20 cellular contexts compared by ENCODE assay signal in the genomic region with DNA sequence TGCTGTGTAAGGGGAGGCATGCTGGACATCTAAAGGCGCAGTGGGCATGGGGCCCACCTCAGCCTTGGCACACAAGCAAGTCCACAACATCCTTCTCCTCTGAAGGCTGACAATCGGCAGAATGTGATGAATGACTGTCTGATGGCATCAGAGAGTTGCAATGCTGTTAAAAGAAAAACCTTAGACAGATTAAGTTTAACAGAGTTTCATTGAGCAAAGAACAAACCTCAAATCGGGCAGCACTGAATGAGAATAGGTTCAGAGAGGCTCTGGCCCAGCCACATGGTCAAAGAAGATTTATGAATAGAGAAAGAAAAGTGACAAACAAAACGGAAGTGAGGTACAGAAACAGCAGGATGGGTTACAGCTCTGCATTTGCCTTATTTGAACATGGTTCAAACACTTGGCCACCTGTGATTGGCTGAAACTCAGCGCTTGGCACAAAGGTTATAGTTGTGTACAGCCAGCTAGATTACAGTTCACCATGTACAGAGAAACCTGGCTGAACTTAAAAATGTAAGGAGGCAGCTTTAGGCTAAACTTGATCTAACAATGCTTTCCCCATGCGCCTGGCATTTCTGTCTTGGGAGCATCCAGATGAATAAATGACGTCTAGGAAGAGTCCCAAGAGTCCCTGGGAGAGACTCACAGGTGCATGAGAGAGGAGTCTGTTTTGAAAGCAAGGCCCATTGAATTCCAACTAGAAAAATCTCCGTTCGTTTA.
DNase-seq lines count a peak whose midpoint lies in the region; ATAC-seq, FAIRE-seq and TF ChIP-seq lines count a peak whose summit lies in the region.
"Had no signal": no experiment of that assay in that cellular context is flagged by ENCODE, and none has a peak within 500 bp of the region (broad histone marks: within the 10 kb centered on the region; RNA-seq: fewer than 3 reads in every experiment).

No MANE protein-coding gene starts in this region.

- POLR2A ChIA-PET in A549 (lab: Yijun Ruan, JAX): no interaction called here
- POLR2A ChIA-PET in K562 (lab: Yijun Ruan, JAX): interaction anchor here (0.5 to 2.4 kb wide), 6 partner anchors 12 to 558 kb away, joined by 3 to 9 read pairs (median 3); no protein-coding TSS in a partner anchor

- H3K79me2 ChIP-seq in K562 (ENCODE audit: control insufficient read depth, insufficient read depth, low read length): no peaks in the 10 kb centered on the region

- H3K9me1 ChIP-seq in K562 (ENCODE audit: control insufficient read depth, insufficient read depth, low read length): no peaks in the 10 kb centered on the region

- intact Hi-C loops in K562 (cut with micrococcal nuclease): loop anchor here (2.0 to 10.0 kb wide), 3 partner anchors 52 to 336 kb away; no protein-coding TSS in a partner anchor

- H3K27ac Mint-ChIP-seq in memory B cell: peak overlapping the region; percentile 11
- H3K27ac Mint-ChIP-seq: CD4-positive, alpha-beta T cell; GM23338 had no signal

- peak overlapping the region in 1 of 2 experiments; percentile 67; a peak in 2 of 4 replicates for H3K9ac ChIP-seq in K562 (ENCODE audit: insufficient read depth in 1 of 2, low read depth in 2 of 2, low read length in 2 of 2)

- H2AFZ ChIP-seq in K562 (ENCODE audit: low read depth, low read length): peak overlapping the region; percentile 57
- H2AFZ ChIP-seq: GM23338 had no signal

- TF ChIP-seq RAD21 in A549 (conservative IDR thresholded peaks at IDR 0.05 in 1 of 2, IDR thresholded peaks at IDR 0.05 in 1 of 2) (no peak), K562 (CRISPR knock-in tag; conservative IDR thresholded peaks at IDR 0.05 in 1 of 2, IDR thresholded peaks at IDR 0.05 in 1 of 2) (no peak)

- H3K4me3 Mint-ChIP-seq in memory B cell: no peak overlapping the region
- H3K4me3 Mint-ChIP-seq: CD4-positive, alpha-beta T cell; GM23338 had no signal

- peaks cover 15% of the 10 kb centered on the region for H3K4me1 ChIP-seq in A549
- peaks cover 58 to 85% of the 10 kb centered on the region in 2 experiments for H3K4me1 ChIP-seq in K562 (replicated peaks in 1 of 2; ENCODE audit: control insufficient read depth in 2 of 2, insufficient read depth in 2 of 2, low read length in 2 of 2)
- H3K4me1 ChIP-seq: BE2C had no signal

- H3K4me2 ChIP-seq in A549: peak overlapping the region; percentile 36; the same call in 2 of the 3 replicates
- H3K4me2 ChIP-seq in K562 (ENCODE audit: insufficient read depth, low read length): peak overlapping the region; percentile 76; the same call in 1 of the 2 replicates
- H3K4me2 ChIP-seq: GM23338 had no signal

- 70% methylated on average over 9 of the region's 9 CpGs for WGBS in A549 (ENCODE audit: missing lambda C conversion rate)
- 53% methylated on average over 9 of the region's 9 CpGs for WGBS in K562 (ENCODE audit: insufficient coverage, low coverage, missing lambda C conversion rate)

- TF ChIP-seq POLR2A in A549 (IDR thresholded peaks at IDR 0.05; ENCODE audit: low read length) (no peak), K562 (conservative IDR thresholded peaks at IDR 0.05) (no peak)

- in situ Hi-C loops in K562 (cut with MboI): no loop called here

- DNase-seq in A549 (ENCODE audit: low read depth in 1 of 2, low spot score in 1 of 2): no peak
- DNase-seq in MV-4-11 (lab: John Stamatoyannopoulos, UW): peak; percentile 5
- no peak for DNase-seq in K562 (ENCODE audit: extremely low read depth in 1 of 4, low spot score in 3 of 4)
- no peak for DNase-seq in memory B cell (ENCODE audit: low spot score in 2 of 2)
- no peak for DNase-seq in NCI-H1092 (lab: John Stamatoyannopoulos, UW)
- no peak for DNase-seq in NCI-H524 (lab: John Stamatoyannopoulos, UW)
- no peak for DNase-seq in activated naive CD4-positive, alpha-beta T cell (lab: John Stamatoyannopoulos, UW)
- DNase-seq: BE2C; CD4-positive, alpha-beta T cell; GF-D8; KBM-7; NCI-H1417; NCI-H187; NCI-H2107; NCI-H2227 treated with DMSO at 0.1 percent for 48 hours; NCI-H510A treated with DMSO at 0.1 percent for 48 hours; NCI-H82 had no signal

- H3K9me3 ChIP-seq in A549 (no peaks in the 10 kb centered on the region), K562 (replicated peaks; ENCODE audit: control insufficient read depth, insufficient read depth, low read depth, low read length) (no peaks in the 10 kb centered on the region)
- H3K9me3 ChIP-seq: BE2C had no signal

- H3K9me3 Mint-ChIP-seq in memory B cell: peaks cover 2% of the 10 kb centered on the region
- H3K9me3 Mint-ChIP-seq: CD4-positive, alpha-beta T cell had no signal

- BruUV-seq in K562 (replicated peaks; lab: Mats Ljungman, UMichigan): no TSS peak

- FAIRE-seq in A549 (lab: Jason Lieb, UNC) (no peak), K562 (lab: Jason Lieb, UNC) (no peak)
- FAIRE-seq: GM12878, GM19239 had no signal

- ATAC-seq in A549: no peak
- no peak for ATAC-seq in K562
- ATAC-seq in memory B cell (ENCODE audit: low read depth): no peak
- ATAC-seq: GM12878 had no signal

- no peaks in the 10 kb centered on the region for H4K20me1 ChIP-seq in K562 (replicated peaks; ENCODE audit: control insufficient read depth, insufficient read depth, low read length)

- H3K36me3 ChIP-seq in K562 (ENCODE audit: control insufficient read depth, insufficient read depth, low read length): no peaks in the 10 kb centered on the region
- H3K36me3 ChIP-seq: BE2C had no signal

- H3K4me3 ChIP-seq in A549 (no peak overlapping the region), K562 (no peak overlapping the region)
- H3K4me3 ChIP-seq: GM12878, GM23338 had no signal

- H3K27ac ChIP-seq in A549 (peak overlapping the region; percentile 61 to 64; a peak in 4 of 6 replicates), K562 (ENCODE audit: extremely low read depth, low read depth, low read length) (peak overlapping the region; percentile 93)

- peaks cover 10% of the 10 kb centered on the region for H3K27me3 Mint-ChIP-seq in memory B cell
- H3K27me3 Mint-ChIP-seq: CD4-positive, alpha-beta T cell had no signal

- TF ChIP-seq EP300 in A549 (IDR thresholded peaks at IDR 0.05) (no peak), K562 (IDR thresholded peaks at IDR 0.05; ENCODE audit: low read length) (no peak)

- H3K27me3 ChIP-seq in K562 (ENCODE audit: control insufficient read depth in 2 of 2, insufficient read depth in 2 of 2, low read length in 2 of 2): no peaks in the 10 kb centered on the region
- H3K27me3 ChIP-seq: BE2C had no signal

- CTCF ChIA-PET in A549 (lab: Yijun Ruan, JAX) (interaction anchor here (0.6 kb wide), 1 partner anchor 200 kb away, joined by 3 read pairs; no protein-coding TSS in a partner anchor), K562 (lab: Yijun Ruan, JAX; ENCODE audit: low intra/inter-chr PET ratio) (no interaction called here)

- H3K36me3 Mint-ChIP-seq in memory B cell: no peaks in the 10 kb centered on the region

- H3K4me1 Mint-ChIP-seq in memory B cell: no peaks in the 10 kb centered on the region
- H3K4me1 Mint-ChIP-seq: GM23338 had no signal

- TF ChIP-seq CTCF in A549 (IDR thresholded peaks at IDR 0.05) (no peak), K562 (IDR thresholded peaks at IDR 0.05 in 2 of 3, conservative IDR thresholded peaks at IDR 0.05 in 1 of 3; ENCODE audit: insufficient read depth in 2 of 3, low read depth in 1 of 3, low read length in 3 of 3) (no peak)

TF ChIP-seq in A549, 52 proteins besides CTCF, POLR2A, EP300 and RAD21:
- TF ChIP-seq KDM5A (IDR thresholded peaks at IDR 0.05) (no peak), ZSCAN20 (CRISPR knock-in tag; IDR thresholded peaks at IDR 0.05) (no peak), FOXS1 (CRISPR knock-in tag; IDR thresholded peaks at IDR 0.05) (no peak)
- TF ChIP-seq, protein P1, sequence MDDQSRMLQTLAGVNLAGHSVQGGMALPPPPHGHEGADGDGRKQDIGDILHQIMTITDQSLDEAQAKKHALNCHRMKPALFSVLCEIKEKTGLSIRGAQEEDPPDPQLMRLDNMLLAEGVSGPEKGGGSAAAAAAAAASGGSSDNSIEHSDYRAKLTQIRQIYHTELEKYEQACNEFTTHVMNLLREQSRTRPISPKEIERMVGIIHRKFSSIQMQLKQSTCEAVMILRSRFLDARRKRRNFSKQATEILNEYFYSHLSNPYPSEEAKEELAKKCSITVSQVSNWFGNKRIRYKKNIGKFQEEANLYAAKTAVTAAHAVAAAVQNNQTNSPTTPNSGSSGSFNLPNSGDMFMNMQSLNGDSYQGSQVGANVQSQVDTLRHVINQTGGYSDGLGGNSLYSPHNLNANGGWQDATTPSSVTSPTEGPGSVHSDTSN (IDR thresholded peaks at IDR 0.05): no peak
- TF ChIP-seq, protein P2, sequence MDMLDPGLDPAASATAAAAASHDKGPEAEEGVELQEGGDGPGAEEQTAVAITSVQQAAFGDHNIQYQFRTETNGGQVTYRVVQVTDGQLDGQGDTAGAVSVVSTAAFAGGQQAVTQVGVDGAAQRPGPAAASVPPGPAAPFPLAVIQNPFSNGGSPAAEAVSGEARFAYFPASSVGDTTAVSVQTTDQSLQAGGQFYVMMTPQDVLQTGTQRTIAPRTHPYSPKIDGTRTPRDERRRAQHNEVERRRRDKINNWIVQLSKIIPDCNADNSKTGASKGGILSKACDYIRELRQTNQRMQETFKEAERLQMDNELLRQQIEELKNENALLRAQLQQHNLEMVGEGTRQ (IDR thresholded peaks at IDR 0.05): no peak

TF ChIP-seq in K562, 482 proteins besides CTCF, POLR2A, EP300 and RAD21 (continues in another document):
- peak; percentile 58; the same call in 1 of the 2 replicates for TF ChIP-seq ZNF644 (tag; IDR thresholded peaks at IDR 0.05; ENCODE audit: low read depth)
- TF ChIP-seq TRIM24 (IDR thresholded peaks at IDR 0.05): no peak
- TF ChIP-seq ZZZ3 (IDR thresholded peaks at IDR 0.05): no peak
- no peak for TF ChIP-seq SMC3 (conservative IDR thresholded peaks at IDR 0.05; ENCODE audit: insufficient read depth, low read depth, low read length)
- TF ChIP-seq, protein P3, sequence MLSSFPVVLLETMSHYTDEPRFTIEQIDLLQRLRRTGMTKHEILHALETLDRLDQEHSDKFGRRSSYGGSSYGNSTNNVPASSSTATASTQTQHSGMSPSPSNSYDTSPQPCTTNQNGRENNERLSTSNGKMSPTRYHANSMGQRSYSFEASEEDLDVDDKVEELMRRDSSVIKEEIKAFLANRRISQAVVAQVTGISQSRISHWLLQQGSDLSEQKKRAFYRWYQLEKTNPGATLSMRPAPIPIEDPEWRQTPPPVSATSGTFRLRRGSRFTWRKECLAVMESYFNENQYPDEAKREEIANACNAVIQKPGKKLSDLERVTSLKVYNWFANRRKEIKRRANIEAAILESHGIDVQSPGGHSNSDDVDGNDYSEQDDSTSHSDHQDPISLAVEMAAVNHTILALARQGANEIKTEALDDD (IDR thresholded peaks at IDR 0.05): no peak
- TF ChIP-seq ZNF217 (CRISPR knock-in tag; IDR thresholded peaks at IDR 0.05): no peak
